Comparison of ENCODE assay signal across 1 cellular context in the genomic region with DNA sequence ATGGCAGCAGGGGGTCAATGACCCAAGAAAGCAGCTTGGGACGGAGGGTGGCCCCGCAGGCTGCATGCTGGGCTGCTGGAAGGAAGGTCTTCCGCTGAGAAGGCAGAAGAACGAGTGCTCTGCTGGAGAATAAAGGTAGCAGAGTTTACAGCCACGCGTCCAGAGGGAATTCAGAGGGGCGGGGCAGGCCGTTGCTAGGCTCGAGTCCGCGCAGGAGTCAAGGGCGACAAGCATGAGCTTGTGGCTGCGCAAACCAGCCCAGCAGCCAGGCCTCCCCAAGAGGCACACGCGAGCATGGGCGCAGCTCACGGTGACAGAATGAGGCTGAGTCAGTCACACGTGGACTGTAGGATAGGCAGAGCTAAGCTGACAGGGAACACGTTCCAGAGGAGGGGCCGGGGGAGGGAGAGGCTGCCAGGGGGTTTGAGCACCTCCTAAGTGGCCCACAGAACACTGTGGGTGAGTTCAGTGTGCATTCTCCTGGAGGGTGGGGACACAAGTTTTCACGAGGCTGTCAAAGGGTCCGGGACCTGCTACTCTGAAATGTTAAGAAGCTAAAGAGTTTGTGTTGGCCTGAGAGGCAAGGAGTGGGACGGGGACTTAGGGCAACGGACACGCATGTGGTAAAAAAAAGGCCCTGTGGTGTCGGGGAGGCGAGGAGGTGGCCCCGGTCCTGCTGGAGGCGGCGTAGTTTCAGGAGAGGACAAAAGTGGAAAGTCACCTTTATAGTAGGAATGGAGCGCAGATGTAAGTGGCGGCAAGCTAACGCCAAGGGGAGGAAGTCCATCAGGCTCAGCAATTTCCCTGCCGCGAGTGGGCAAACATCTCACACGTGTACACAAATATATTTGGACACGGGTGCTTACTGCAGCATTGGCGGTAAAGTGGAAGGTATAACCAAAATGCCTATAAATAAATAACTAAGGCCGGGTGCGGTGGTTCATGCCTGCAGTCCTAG.
TF ChIP-seq lines count a peak whose summit lies in the region.

No MANE protein-coding gene starts in this region.

TF ChIP-seq in K562, 482 proteins besides CTCF, POLR2A, EP300 and RAD21 (continued from another document and continues in another):
- peak; percentile 51; the same call in 1 of the 2 replicates for TF ChIP-seq XRCC5 (IDR thresholded peaks at IDR 0.05; ENCODE audit: low read depth, low read length)
- TF ChIP-seq, protein P1, sequence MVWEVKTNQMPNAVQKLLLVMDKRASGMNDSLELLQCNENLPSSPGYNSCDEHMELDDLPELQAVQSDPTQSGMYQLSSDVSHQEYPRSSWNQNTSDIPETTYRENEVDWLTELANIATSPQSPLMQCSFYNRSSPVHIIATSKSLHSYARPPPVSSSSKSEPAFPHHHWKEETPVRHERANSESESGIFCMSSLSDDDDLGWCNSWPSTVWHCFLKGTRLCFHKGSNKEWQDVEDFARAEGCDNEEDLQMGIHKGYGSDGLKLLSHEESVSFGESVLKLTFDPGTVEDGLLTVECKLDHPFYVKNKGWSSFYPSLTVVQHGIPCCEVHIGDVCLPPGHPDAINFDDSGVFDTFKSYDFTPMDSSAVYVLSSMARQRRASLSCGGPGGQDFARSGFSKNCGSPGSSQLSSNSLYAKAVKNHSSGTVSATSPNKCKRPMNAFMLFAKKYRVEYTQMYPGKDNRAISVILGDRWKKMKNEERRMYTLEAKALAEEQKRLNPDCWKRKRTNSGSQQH (CRISPR knock-in tag; IDR thresholded peaks at IDR 0.05) = no peak
- TF ChIP-seq ZZZ3 (IDR thresholded peaks at IDR 0.05) = no peak
- TF ChIP-seq HDGF (IDR thresholded peaks at IDR 0.05) = no peak
- no peak for TF ChIP-seq ZNF444 (CRISPR knock-in tag; IDR thresholded peaks at IDR 0.05)
- no peak for TF ChIP-seq ZC3H4 (CRISPR knock-in tag; IDR thresholded peaks at IDR 0.05; ENCODE audit: borderline replicate concordance)
- TF ChIP-seq, protein P2, sequence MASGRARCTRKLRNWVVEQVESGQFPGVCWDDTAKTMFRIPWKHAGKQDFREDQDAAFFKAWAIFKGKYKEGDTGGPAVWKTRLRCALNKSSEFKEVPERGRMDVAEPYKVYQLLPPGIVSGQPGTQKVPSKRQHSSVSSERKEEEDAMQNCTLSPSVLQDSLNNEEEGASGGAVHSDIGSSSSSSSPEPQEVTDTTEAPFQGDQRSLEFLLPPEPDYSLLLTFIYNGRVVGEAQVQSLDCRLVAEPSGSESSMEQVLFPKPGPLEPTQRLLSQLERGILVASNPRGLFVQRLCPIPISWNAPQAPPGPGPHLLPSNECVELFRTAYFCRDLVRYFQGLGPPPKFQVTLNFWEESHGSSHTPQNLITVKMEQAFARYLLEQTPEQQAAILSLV (tag; IDR thresholded peaks at IDR 0.05) = no peak
- TF ChIP-seq KLF6 (CRISPR knock-in tag; IDR thresholded peaks at IDR 0.05; ENCODE audit: borderline replicate concordance) = no peak
- TF ChIP-seq, protein P3, sequence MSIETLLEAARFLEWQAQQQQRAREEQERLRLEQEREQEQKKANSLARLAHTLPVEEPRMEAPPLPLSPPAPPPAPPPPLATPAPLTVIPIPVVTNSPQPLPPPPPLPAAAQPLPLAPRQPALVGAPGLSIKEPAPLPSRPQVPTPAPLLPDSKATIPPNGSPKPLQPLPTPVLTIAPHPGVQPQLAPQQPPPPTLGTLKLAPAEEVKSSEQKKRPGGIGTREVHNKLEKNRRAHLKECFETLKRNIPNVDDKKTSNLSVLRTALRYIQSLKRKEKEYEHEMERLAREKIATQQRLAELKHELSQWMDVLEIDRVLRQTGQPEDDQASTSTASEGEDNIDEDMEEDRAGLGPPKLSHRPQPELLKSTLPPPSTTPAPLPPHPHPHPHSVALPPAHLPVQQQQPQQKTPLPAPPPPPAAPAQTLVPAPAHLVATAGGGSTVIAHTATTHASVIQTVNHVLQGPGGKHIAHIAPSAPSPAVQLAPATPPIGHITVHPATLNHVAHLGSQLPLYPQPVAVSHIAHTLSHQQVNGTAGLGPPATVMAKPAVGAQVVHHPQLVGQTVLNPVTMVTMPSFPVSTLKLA (conservative IDR thresholded peaks at IDR 0.05) = peak; percentile 96 to 98
- TF ChIP-seq ZNF445 (CRISPR knock-in tag; IDR thresholded peaks at IDR 0.05; ENCODE audit: low read depth) = no peak
- no peak for TF ChIP-seq BMI1 (IDR thresholded peaks at IDR 0.05; ENCODE audit: low read length)
- TF ChIP-seq ATF1 (CRISPR knock-in tag; IDR thresholded peaks at IDR 0.05) = no peak
- peak; percentile 66 for TF ChIP-seq ATF1 (tag; IDR thresholded peaks at IDR 0.05)
- peak; percentile 84 for TF ChIP-seq JUND (IDR thresholded peaks at IDR 0.05; ENCODE audit: borderline replicate concordance, low read depth, low read length)
- TF ChIP-seq JUND (tag; IDR thresholded peaks at IDR 0.05; ENCODE audit: borderline replicate concordance, low read depth, low read length) = peak; percentile 45; the same call in 1 of the 3 replicates
- peak; percentile 75 for TF ChIP-seq CREM (IDR thresholded peaks at IDR 0.05; ENCODE audit: low read depth)
- TF ChIP-seq FOXP1 (CRISPR knock-in tag; IDR thresholded peaks at IDR 0.05) = 0 out of 2 replicates have a peak, but pooled peaks have one; percentile 43
- TF ChIP-seq, protein P4, sequence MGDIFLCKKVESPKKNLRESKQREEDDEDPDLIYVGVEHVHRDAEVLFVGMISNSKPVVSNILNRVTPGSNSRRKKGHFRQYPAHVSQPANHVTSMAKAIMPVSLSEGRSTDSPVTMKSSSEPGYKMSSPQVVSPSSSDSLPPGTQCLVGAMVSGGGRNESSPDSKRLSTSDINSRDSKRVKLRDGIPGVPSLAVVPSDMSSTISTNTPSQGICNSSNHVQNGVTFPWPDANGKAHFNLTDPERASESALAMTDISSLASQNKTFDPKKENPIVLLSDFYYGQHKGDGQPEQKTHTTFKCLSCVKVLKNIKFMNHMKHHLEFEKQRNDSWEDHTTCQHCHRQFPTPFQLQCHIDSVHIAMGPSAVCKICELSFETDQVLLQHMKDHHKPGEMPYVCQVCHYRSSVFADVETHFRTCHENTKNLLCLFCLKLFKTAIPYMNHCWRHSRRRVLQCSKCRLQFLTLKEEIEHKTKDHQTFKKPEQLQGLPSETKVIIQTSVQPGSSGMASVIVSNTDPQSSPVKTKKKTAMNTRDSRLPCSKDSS (IDR thresholded peaks at IDR 0.05; ENCODE audit: low read depth, partially characterized antibody) = no peak
- no peak for TF ChIP-seq ZNF77 (CRISPR knock-in tag; IDR thresholded peaks at IDR 0.05)
- peak; percentile 70 for TF ChIP-seq EP400 (IDR thresholded peaks at IDR 0.05)
- TF ChIP-seq, protein P5, sequence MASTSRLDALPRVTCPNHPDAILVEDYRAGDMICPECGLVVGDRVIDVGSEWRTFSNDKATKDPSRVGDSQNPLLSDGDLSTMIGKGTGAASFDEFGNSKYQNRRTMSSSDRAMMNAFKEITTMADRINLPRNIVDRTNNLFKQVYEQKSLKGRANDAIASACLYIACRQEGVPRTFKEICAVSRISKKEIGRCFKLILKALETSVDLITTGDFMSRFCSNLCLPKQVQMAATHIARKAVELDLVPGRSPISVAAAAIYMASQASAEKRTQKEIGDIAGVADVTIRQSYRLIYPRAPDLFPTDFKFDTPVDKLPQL (IDR thresholded peaks at IDR 0.05; ENCODE audit: extremely low read depth, insufficient read length) = no peak
- no peak for TF ChIP-seq SETDB1 (IDR thresholded peaks at IDR 0.05; ENCODE audit: low read length)
- no peak for TF ChIP-seq FOXJ3 (CRISPR knock-in tag; IDR thresholded peaks at IDR 0.05)
- TF ChIP-seq, protein P6, sequence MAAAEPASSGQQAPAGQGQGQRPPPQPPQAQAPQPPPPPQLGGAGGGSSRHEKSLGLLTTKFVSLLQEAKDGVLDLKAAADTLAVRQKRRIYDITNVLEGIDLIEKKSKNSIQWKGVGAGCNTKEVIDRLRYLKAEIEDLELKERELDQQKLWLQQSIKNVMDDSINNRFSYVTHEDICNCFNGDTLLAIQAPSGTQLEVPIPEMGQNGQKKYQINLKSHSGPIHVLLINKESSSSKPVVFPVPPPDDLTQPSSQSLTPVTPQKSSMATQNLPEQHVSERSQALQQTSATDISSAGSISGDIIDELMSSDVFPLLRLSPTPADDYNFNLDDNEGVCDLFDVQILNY (CRISPR knock-in tag; IDR thresholded peaks at IDR 0.05) = no peak
- TF ChIP-seq ZNF232 (CRISPR knock-in tag; IDR thresholded peaks at IDR 0.05) = no peak
- TF ChIP-seq ZNF507 (tag; conservative IDR thresholded peaks at IDR 0.05) = no peak
- TF ChIP-seq, protein P7, sequence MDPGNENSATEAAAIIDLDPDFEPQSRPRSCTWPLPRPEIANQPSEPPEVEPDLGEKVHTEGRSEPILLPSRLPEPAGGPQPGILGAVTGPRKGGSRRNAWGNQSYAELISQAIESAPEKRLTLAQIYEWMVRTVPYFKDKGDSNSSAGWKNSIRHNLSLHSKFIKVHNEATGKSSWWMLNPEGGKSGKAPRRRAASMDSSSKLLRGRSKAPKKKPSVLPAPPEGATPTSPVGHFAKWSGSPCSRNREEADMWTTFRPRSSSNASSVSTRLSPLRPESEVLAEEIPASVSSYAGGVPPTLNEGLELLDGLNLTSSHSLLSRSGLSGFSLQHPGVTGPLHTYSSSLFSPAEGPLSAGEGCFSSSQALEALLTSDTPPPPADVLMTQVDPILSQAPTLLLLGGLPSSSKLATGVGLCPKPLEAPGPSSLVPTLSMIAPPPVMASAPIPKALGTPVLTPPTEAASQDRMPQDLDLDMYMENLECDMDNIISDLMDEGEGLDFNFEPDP (CRISPR knock-in tag; IDR thresholded peaks at IDR 0.05) = no peak
- TF ChIP-seq RCOR1 (IDR thresholded peaks at IDR 0.05; ENCODE audit: borderline replicate concordance in 1 of 2, low read depth in 2 of 2, low read length in 2 of 2) = peak in 1 of 2 experiments; percentile 43; a peak in 1 of 4 replicates
- TF ChIP-seq MAFK (IDR thresholded peaks at IDR 0.05; ENCODE audit: low read length) = no peak
- TF ChIP-seq, protein P8, sequence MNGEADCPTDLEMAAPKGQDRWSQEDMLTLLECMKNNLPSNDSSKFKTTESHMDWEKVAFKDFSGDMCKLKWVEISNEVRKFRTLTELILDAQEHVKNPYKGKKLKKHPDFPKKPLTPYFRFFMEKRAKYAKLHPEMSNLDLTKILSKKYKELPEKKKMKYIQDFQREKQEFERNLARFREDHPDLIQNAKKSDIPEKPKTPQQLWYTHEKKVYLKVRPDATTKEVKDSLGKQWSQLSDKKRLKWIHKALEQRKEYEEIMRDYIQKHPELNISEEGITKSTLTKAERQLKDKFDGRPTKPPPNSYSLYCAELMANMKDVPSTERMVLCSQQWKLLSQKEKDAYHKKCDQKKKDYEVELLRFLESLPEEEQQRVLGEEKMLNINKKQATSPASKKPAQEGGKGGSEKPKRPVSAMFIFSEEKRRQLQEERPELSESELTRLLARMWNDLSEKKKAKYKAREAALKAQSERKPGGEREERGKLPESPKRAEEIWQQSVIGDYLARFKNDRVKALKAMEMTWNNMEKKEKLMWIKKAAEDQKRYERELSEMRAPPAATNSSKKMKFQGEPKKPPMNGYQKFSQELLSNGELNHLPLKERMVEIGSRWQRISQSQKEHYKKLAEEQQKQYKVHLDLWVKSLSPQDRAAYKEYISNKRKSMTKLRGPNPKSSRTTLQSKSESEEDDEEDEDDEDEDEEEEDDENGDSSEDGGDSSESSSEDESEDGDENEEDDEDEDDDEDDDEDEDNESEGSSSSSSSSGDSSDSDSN (IDR thresholded peaks at IDR 0.05; ENCODE audit: borderline replicate concordance in 1 of 2, low read depth in 2 of 2, low read length in 2 of 2) = peak; percentile 25 to 72; a peak in 3 of 4 replicates
- no peak for TF ChIP-seq IFI16 (CRISPR knock-in tag; IDR thresholded peaks at IDR 0.05)
- TF ChIP-seq SIRT6 (IDR thresholded peaks at IDR 0.05; ENCODE audit: low read depth, low read length) = no peak
- TF ChIP-seq KLF13 (tag; IDR thresholded peaks at IDR 0.05; ENCODE audit: borderline replicate concordance, low read depth) = peak; percentile 74; the same call in 1 of the 2 replicates
- no peak for TF ChIP-seq RAD51 (IDR thresholded peaks at IDR 0.05; ENCODE audit: borderline replicate concordance, low read depth)
- TF ChIP-seq, protein P9, sequence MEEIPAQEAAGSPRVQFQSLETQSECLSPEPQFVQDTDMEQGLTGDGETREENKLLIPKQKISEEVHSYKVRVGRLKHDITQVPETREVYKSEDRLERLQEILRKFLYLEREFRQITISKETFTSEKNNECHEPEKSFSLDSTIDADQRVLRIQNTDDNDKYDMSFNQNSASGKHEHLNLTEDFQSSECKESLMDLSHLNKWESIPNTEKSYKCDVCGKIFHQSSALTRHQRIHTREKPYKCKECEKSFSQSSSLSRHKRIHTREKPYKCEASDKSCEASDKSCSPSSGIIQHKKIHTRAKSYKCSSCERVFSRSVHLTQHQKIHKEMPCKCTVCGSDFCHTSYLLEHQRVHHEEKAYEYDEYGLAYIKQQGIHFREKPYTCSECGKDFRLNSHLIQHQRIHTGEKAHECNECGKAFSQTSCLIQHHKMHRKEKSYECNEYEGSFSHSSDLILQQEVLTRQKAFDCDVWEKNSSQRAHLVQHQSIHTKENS (CRISPR knock-in tag; IDR thresholded peaks at IDR 0.05) = no peak
- no peak for TF ChIP-seq THRAP3 (IDR thresholded peaks at IDR 0.05; ENCODE audit: borderline replicate concordance)
- TF ChIP-seq BRCA1 (IDR thresholded peaks at IDR 0.05) = no peak
- no peak for TF ChIP-seq BRCA1 (CRISPR knock-in tag; IDR thresholded peaks at IDR 0.05)
- TF ChIP-seq KAT2B (IDR thresholded peaks at IDR 0.05; ENCODE audit: low read depth, low read length) = no peak
- TF ChIP-seq RUNX1 (IDR thresholded peaks at IDR 0.05; ENCODE audit: low read depth) = no peak
- TF ChIP-seq TEAD1 (CRISPR knock-in tag; IDR thresholded peaks at IDR 0.05) = peak; percentile 4 to 96; a peak in 2 of 4 replicates
- TF ChIP-seq PRPF4 (IDR thresholded peaks at IDR 0.05; ENCODE audit: insufficient read depth, low read depth, low read length, poor library complexity, severe bottlenecking) = no peak
- TF ChIP-seq RBM34 (IDR thresholded peaks at IDR 0.05; ENCODE audit: borderline replicate concordance, insufficient read depth, low read length) = no peak
- peak; percentile 44 for TF ChIP-seq HNRNPLL (IDR thresholded peaks at IDR 0.05; ENCODE audit: low read depth, low read length, poor library complexity, severe bottlenecking)
- no peak for TF ChIP-seq MCM3 (IDR thresholded peaks at IDR 0.05)
- TF ChIP-seq, protein P10, sequence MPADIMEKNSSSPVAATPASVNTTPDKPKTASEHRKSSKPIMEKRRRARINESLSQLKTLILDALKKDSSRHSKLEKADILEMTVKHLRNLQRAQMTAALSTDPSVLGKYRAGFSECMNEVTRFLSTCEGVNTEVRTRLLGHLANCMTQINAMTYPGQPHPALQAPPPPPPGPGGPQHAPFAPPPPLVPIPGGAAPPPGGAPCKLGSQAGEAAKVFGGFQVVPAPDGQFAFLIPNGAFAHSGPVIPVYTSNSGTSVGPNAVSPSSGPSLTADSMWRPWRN (IDR thresholded peaks at IDR 0.05; ENCODE audit: low read depth) = 0 out of 2 replicates have a peak, but pooled peaks have one; percentile 67
- no peak for TF ChIP-seq KDM2B (CRISPR knock-in tag; IDR thresholded peaks at IDR 0.05)
- no peak for TF ChIP-seq XRCC4 (IDR thresholded peaks at IDR 0.05; ENCODE audit: extremely low read depth, insufficient read depth, insufficient read length)
- TF ChIP-seq, protein P11, sequence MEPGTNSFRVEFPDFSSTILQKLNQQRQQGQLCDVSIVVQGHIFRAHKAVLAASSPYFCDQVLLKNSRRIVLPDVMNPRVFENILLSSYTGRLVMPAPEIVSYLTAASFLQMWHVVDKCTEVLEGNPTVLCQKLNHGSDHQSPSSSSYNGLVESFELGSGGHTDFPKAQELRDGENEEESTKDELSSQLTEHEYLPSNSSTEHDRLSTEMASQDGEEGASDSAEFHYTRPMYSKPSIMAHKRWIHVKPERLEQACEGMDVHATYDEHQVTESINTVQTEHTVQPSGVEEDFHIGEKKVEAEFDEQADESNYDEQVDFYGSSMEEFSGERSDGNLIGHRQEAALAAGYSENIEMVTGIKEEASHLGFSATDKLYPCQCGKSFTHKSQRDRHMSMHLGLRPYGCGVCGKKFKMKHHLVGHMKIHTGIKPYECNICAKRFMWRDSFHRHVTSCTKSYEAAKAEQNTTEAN (CRISPR knock-in tag; IDR thresholded peaks at IDR 0.05) = no peak; the same call in 1 of the 2 replicates
- no peak for TF ChIP-seq EWSR1 (IDR thresholded peaks at IDR 0.05; ENCODE audit: borderline replicate concordance, low read depth, partially characterized antibody)
- TF ChIP-seq MAFF (IDR thresholded peaks at IDR 0.05; ENCODE audit: low read length) = no peak
